Comparison of ENCODE assay signal across 8 cellular contexts in the genomic region with DNA sequence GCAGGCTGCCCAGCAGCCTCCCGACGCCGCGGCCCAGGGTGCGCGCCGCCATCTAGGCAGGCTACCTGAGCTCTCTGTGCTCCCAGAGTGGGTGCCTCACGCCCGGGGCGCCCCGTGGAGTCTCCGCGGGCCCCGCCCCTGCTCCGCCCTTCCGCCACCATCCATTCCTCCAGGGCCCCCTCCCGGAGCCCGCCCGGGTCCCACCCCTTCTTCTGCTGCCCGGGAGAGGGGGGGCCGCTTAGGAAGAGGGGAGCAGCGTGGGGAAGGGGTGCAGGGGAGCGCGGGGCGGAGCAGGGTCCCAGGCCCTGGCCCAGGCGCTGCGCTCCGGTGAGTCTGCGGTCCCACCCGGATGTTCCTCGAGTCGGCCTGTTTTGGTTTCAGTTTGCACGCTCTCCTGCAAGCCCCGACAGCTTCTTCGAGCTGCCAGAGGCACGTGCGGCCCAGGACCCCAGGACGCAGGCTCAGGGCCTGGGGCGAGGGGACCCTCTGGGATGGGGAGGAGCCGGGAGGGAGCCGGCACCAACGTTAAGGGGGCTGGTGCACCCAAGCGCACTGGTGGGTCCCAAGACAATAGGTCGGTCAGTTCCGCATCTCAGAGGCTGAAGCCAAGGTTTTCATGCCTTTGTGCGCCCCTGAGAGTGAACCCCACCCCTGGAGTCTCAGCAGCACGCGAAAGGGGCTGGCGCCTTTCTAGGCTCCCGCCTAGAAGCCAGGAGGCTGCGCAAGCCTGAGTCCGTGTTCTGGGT. TPM values are rescaled to one million over a fixed set of nuclear protein-coding genes. Genes with fewer than 3 reads are reported as not detected.
DNase-seq lines count a peak whose midpoint lies in the region; ATAC-seq and TF ChIP-seq lines count a peak whose summit lies in the region.

A gene (minus strand): TSS at position 89 of the 746 bp plus-strand sequence. CDS start 37 bp downstream, at position 52.

- no peak for TF ChIP-seq POLR2A in breast epithelium (IDR thresholded peaks at IDR 0.05)

- intact Hi-C loops in Calu3 (cut with micrococcal nuclease; ENCODE audit: unreplicated experiment) (no loop called here), breast epithelium (cut with DNase I; ENCODE audit: low total_unique reads) (loop anchor here (1.0 to 5.0 kb wide), 2 partner anchors 15 to 66 kb away; a partner anchor contains a TSS)

- peaks cover 30% of the 10 kb centered on the region for H3K27me3 Mint-ChIP-seq in Calu3 (ENCODE audit: unreplicated experiment)

- H3K4me3 Mint-ChIP-seq in Calu3 (ENCODE audit: low read depth, unreplicated experiment), result peak within 1 kb of the TSS; percentile 54

- peaks cover 14% of the 10 kb centered on the region for H3K36me3 Mint-ChIP-seq in Calu3 (ENCODE audit: insufficient read depth, unreplicated experiment)

- ATAC-seq in GM19463 (IDR thresholded peaks at IDR 0.05; ENCODE audit: unreplicated experiment) (peak; percentile 53), left lobe of liver (peak; percentile 47)

- H3K27ac ChIP-seq in HL-60 (replicated peaks) (peak within 1 kb of the TSS; percentile 80), VCaP (peak within 1 kb of the TSS; percentile 99), breast epithelium (peak within 1 kb of the TSS; percentile 90 to 96)

- H3K4me3 ChIP-seq in HL-60 (replicated peaks; ENCODE audit: insufficient read depth, low read length) (peak within 1 kb of the TSS; percentile 50), breast epithelium (peak within 1 kb of the TSS; percentile 78 to 91 (median 84))

- peaks cover 13 to 18% of the 10 kb centered on the region in 2 donors for H3K4me1 ChIP-seq in breast epithelium

- DNase-seq in Calu3 (no peak), HL-60 (ENCODE audit: low read depth in 1 of 2, low spot score in 1 of 2) (peak in 1 of 2 experiments; percentile 43), breast epithelium (ENCODE audit: low spot score in 2 of 2) (peak; percentile 33 to 57), left lobe of liver (ENCODE audit: low spot score) (peak; percentile 58), NCI-H1092 (lab: John Stamatoyannopoulos, UW) (no peak)
- DNase-seq in stimulated activated CD4-positive, alpha-beta T cell treated with anti-CD3 and anti-CD28 coated beads, Interleukin-2, amount 100 ng/mL, for 48 hours, result peak; percentile 47 to 53

- no peak within 1 kb of the TSS for H3K27ac Mint-ChIP-seq in Calu3 (ENCODE audit: unreplicated experiment)

- peaks cover 17% of the 10 kb centered on the region for H3K4me1 Mint-ChIP-seq in Calu3 (ENCODE audit: low read depth, unreplicated experiment)

- BruUV-seq in Calu3 (replicated peaks; lab: Mats Ljungman, UMichigan), result no TSS peak

- no peaks in the 10 kb centered on the region for H3K27me3 ChIP-seq in HL-60 (ENCODE audit: insufficient read depth, poor library complexity, severe bottlenecking)
- no peaks in the 10 kb centered on the region for H3K27me3 ChIP-seq in breast epithelium

- CTCF ChIA-PET in Calu3 (lab: Charles Lee), result no interaction called here

- H3K9me3 Mint-ChIP-seq in Calu3 (ENCODE audit: low read depth, unreplicated experiment), result no peaks in the 10 kb centered on the region

- H3K9me3 ChIP-seq in breast epithelium, result no peaks in the 10 kb centered on the region

- H3K36me3 ChIP-seq in breast epithelium, result no peaks in the 10 kb centered on the region

- TF ChIP-seq CTCF in Calu3 (IDR thresholded peaks at IDR 0.05; ENCODE audit: unreplicated experiment) (no peak), HL-60 (IDR thresholded peaks at IDR 0.05; ENCODE audit: insufficient read depth, low read length) (no peak), VCaP (conservative IDR thresholded peaks at IDR 0.05) (no peak), breast epithelium (IDR thresholded peaks at IDR 0.05) (no peak)

RNA-seq across cellular contexts. Expression of the gene that starts here (rescaled TPM):
- 3.6 TPM in 2 replicates for total RNA-seq in Calu3 (2022)
- 10 to 100 TPM; 17.6 to 38.2 (median 37.4) TPM for total RNA-seq in breast epithelium
- 9.9 TPM for total RNA-seq in left lobe of liver

Comparison
In these comparisons a context has a peak if more than half of its experiments do, and no peak if none do; other contexts are left out.
1. DNase-seq: peak in breast epithelium (2 of 2), left lobe of liver (single experiment) and stimulated activated CD4-positive, alpha-beta T cell treated with anti-CD3 and anti-CD28 coated beads, Interleukin-2, amount 100 ng/mL, for 48 hours (2 of 2); none in Calu3 (single experiment) and NCI-H1092 (single experiment).
2. Peak in every context shown above with its lines, with median percentiles within 50 percentile points of each other: H3K27ac ChIP-seq.